In genomic region chr12:111343181-111343580, GRCh38 we compare ENCODE assay signal across 3 cellular contexts.
"Had no signal": no experiment of that assay in that cellular context is flagged by ENCODE, and none has a peak within 500 bp of the region (broad histone marks: within the 10 kb centered on the region; RNA-seq: fewer than 3 reads in every experiment).

No MANE protein-coding gene starts in this region.

- DNase-seq: GDM1, GF-D8 had no signal

- H3K4me3 ChIP-seq: GM12878 had no signal

- ATAC-seq: GM12878 had no signal
